ENCODE assay signal across 14 cellular contexts in genomic region chr3:43478380-43478779, GRCh38.
DNase-seq lines count a peak whose midpoint lies in the region; ATAC-seq and TF ChIP-seq lines count a peak whose summit lies in the region.
"Had no signal": no experiment of that assay in that cellular context is flagged by ENCODE, and none has a peak within 500 bp of the region (broad histone marks: within the 10 kb centered on the region; RNA-seq: fewer than 3 reads in every experiment).

No MANE protein-coding gene starts in this region.

- H3K9me3 ChIP-seq in CD8-positive, alpha-beta memory T cell (ENCODE audit: low read length), result no peaks in the 10 kb centered on the region
- H3K9me3 ChIP-seq in neutrophil, result no peaks in the 10 kb centered on the region
- H3K9me3 ChIP-seq: ascending aorta, testis had no signal

- DNase-seq in CD8-positive, alpha-beta memory T cell, result peak in 1 of 5 donors; percentile 11
- DNase-seq in GM23338 (ENCODE audit: low spot score), result no peak
- DNase-seq in dermis blood vessel endothelial cell, result peak; percentile 63
- no peak for DNase-seq in KG1 (lab: John Stamatoyannopoulos, UW)
- no peak for DNase-seq in NCI-H187 (lab: John Stamatoyannopoulos, UW)
- no peak for DNase-seq in kidney glomerular epithelial cell (lab: John Stamatoyannopoulos, UW)
- DNase-seq: cortex of kidney, DMS53, NCI-H2227 treated with DMSO at 0.1 percent for 48 hours, testis had no signal

- H3K36me3 ChIP-seq in CD8-positive, alpha-beta memory T cell (ENCODE audit: insufficient read depth, low read length), result no peaks in the 10 kb centered on the region
- H3K36me3 ChIP-seq in GM23338 (ENCODE audit: insufficient read depth), result no peaks in the 10 kb centered on the region
- H3K36me3 ChIP-seq in neutrophil, result no peaks in the 10 kb centered on the region
- H3K36me3 ChIP-seq: ascending aorta had no signal

- peaks cover 66 to 74% (median 68%) of the 10 kb centered on the region in 3 donors for H3K4me1 Mint-ChIP-seq in CD8-positive, alpha-beta memory T cell
- peaks cover 52% of the 10 kb centered on the region for H3K4me1 Mint-ChIP-seq in GM23338

- peaks cover 44% of the 10 kb centered on the region for H3K4me1 ChIP-seq in CD8-positive, alpha-beta memory T cell (ENCODE audit: insufficient read depth, low read length)
- H3K4me1 ChIP-seq in GM23338 (ENCODE audit: insufficient read depth) (peaks cover 31% of the 10 kb centered on the region), neutrophil (ENCODE audit: control insufficient read depth in 1 of 2, insufficient read depth in 1 of 2, low read depth in 1 of 2, low read length in 1 of 2) (peaks cover 8 to 12% of the 10 kb centered on the region in 2 experiments)
- H3K4me1 ChIP-seq: ascending aorta, testis had no signal

- H3K27me3 ChIP-seq in CD8-positive, alpha-beta memory T cell (ENCODE audit: insufficient read depth, low read length, poor library complexity, severe bottlenecking), result no peaks in the 10 kb centered on the region
- peaks cover 44% of the 10 kb centered on the region for H3K27me3 ChIP-seq in GM23338 (ENCODE audit: insufficient read depth)
- no peaks in the 10 kb centered on the region for H3K27me3 ChIP-seq in neutrophil
- H3K27me3 ChIP-seq: ascending aorta, testis had no signal

- peak overlapping the region; percentile 55 for H3K4me2 ChIP-seq in GM23338
- H3K4me2 ChIP-seq: KMS-11 had no signal

- H3F3A ChIP-seq in GM23338 (replicated peaks; ENCODE audit: low read depth), result no peaks in the 10 kb centered on the region

- H3K4me3 Mint-ChIP-seq in CD8-positive, alpha-beta memory T cell, result peak overlapping the region in 5 of 7 donors; percentile 1 to 77 (median 58)
- peak overlapping the region; percentile 47 for H3K4me3 Mint-ChIP-seq in GM23338

- peaks cover 2% of the 10 kb centered on the region; the same call in 1 of the 2 replicates for H3K9me2 ChIP-seq in GM23338 (ENCODE audit: insufficient read depth)

- 0 out of 2 replicates have a peak, but pooled peaks cover 2% of the 10 kb centered on the region for H3K79me2 ChIP-seq in GM23338 (replicated peaks; ENCODE audit: insufficient read depth)

- ATAC-seq in GM23338, result peak; percentile 21; the same call in 2 of the 3 replicates

- H3K9me3 Mint-ChIP-seq in CD8-positive, alpha-beta memory T cell, result peaks cover 5 to 12% (median 9%) of the 10 kb centered on the region in 5 donors
- H3K9me3 Mint-ChIP-seq in GM23338, result peaks cover 23% of the 10 kb centered on the region; the same call in 2 of the 3 replicates

- H3K27me3 Mint-ChIP-seq in CD8-positive, alpha-beta memory T cell, result no peaks in the 10 kb centered on the region
- H3K27me3 Mint-ChIP-seq in GM23338 (ENCODE audit: insufficient read depth, low read depth, poor library complexity), result peaks cover 16% of the 10 kb centered on the region

- POLR2A ChIA-PET in CD8-positive, alpha-beta memory T cell (lab: Charles Lee), result interaction anchor here (0.6 to 3.1 kb wide), 3 partner anchors 24 to 191 kb away, joined by 3 to 12 read pairs (median 4); partner anchors contain the start of gene SNRK

- peak overlapping the region; percentile 92 to 99 (median 98) for H3K27ac Mint-ChIP-seq in CD8-positive, alpha-beta memory T cell
- H3K27ac Mint-ChIP-seq in GM23338, result no peak overlapping the region

- H3K36me3 Mint-ChIP-seq in CD8-positive, alpha-beta memory T cell, result peaks cover 5 to 66% (median 9%) of the 10 kb centered on the region in 3 donors
- peaks cover 26% of the 10 kb centered on the region for H3K36me3 Mint-ChIP-seq in GM23338 (ENCODE audit: low read depth)

- peak overlapping the region; percentile 83 for H3K27ac ChIP-seq in CD8-positive, alpha-beta memory T cell (ENCODE audit: low read depth, low read length)
- H3K27ac ChIP-seq in GM23338 (ENCODE audit: low read depth), result no peak overlapping the region
- peak overlapping the region; percentile 60 for H3K27ac ChIP-seq in neutrophil
- H3K27ac ChIP-seq: HL-60, KMS-11, testis had no signal

- CTCF ChIA-PET in CD8-positive, alpha-beta memory T cell (lab: Charles Lee), result interaction anchor here (1.0 to 1.4 kb wide), 2 partner anchors 131 to 316 kb away, joined by 3 to 4 read pairs; no protein-coding TSS in a partner anchor

- TF ChIP-seq CTCF in GM23338 (conservative IDR thresholded peaks at IDR 0.05; ENCODE audit: low read depth in 2 of 2) (no peak), neutrophil (IDR thresholded peaks at IDR 0.05) (no peak)

- no peak overlapping the region for H2AFZ ChIP-seq in GM23338

- peak overlapping the region; percentile 29 for H3K4me3 ChIP-seq in CD8-positive, alpha-beta memory T cell (ENCODE audit: low read length)
- H3K4me3 ChIP-seq in GM23338 (peak overlapping the region; percentile 29; the same call in 1 of the 2 replicates), neutrophil (ENCODE audit: low read depth in 1 of 2, low read length in 1 of 2) (no peak overlapping the region)
- H3K4me3 ChIP-seq: ascending aorta, testis had no signal

- peaks cover 12% of the 10 kb centered on the region for H4K20me1 ChIP-seq in GM23338 (replicated peaks; ENCODE audit: insufficient read depth)

TF ChIP-seq in GM23338, 12 proteins besides CTCF, POLR2A, EP300 and RAD21:
- TF ChIP-seq ZNF331 (CRISPR knock-in tag; IDR thresholded peaks at IDR 0.05; ENCODE audit: low read depth) (no peak), STAT1 (IDR thresholded peaks at IDR 0.05; ENCODE audit: unreplicated experiment) (no peak), JUNB (IDR thresholded peaks at IDR 0.05; ENCODE audit: unreplicated experiment) (no peak), EZH2phosphoT487 (IDR thresholded peaks at IDR 0.05; ENCODE audit: unreplicated experiment) (no peak), EZH2 (IDR thresholded peaks at IDR 0.05; ENCODE audit: low read depth, unreplicated experiment) (no peak)
- TF ChIP-seq, protein P1, sequence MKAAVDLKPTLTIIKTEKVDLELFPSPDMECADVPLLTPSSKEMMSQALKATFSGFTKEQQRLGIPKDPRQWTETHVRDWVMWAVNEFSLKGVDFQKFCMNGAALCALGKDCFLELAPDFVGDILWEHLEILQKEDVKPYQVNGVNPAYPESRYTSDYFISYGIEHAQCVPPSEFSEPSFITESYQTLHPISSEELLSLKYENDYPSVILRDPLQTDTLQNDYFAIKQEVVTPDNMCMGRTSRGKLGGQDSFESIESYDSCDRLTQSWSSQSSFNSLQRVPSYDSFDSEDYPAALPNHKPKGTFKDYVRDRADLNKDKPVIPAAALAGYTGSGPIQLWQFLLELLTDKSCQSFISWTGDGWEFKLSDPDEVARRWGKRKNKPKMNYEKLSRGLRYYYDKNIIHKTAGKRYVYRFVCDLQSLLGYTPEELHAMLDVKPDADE (IDR thresholded peaks at IDR 0.05), result no peak

Comparison
In these comparisons a context has a peak if more than half of its experiments do, and no peak if none do; other contexts are left out.
1. H3K4me3 ChIP-seq: peak in CD8-positive, alpha-beta memory T cell (single experiment) and GM23338 (single experiment); none in neutrophil (0 of 2).